ENCODE assay signal across 15 cellular contexts in genomic region chr13:63463782-63464610, GRCh38.
A peak's percentile ranks its signal among the peaks of the same experiment; 100 is the strongest.
DNase-seq lines count a peak whose midpoint lies in the region; ATAC-seq and TF ChIP-seq lines count a peak whose summit lies in the region.
"Had no signal": no experiment of that assay in that cellular context is flagged by ENCODE, and none has a peak within 500 bp of the region (broad histone marks: within the 10 kb centered on the region; RNA-seq: fewer than 3 reads in every experiment).

No MANE protein-coding gene starts in this region.

- no peaks in the 10 kb centered on the region for H3K9me2 ChIP-seq in OCI-LY1 (ENCODE audit: low read depth, low read length)

- H3K4me2 ChIP-seq in OCI-LY1 (ENCODE audit: low read length): no peak overlapping the region

- DNase-seq in GM13977 (ENCODE audit: low spot score): peak; percentile 47
- no peak for DNase-seq in LoVo (ENCODE audit: low spot score)
- no peak for DNase-seq in amniotic stem cell (lab: John Stamatoyannopoulos, UW)
- DNase-seq in NCI-H1105 treated with DMSO at 0.1 percent for 48 hours (lab: John Stamatoyannopoulos, UW): no peak
- no peak for DNase-seq in NCI-H2227 treated with DMSO at 0.1 percent for 48 hours (lab: John Stamatoyannopoulos, UW)
- DNase-seq: activated naive CD8-positive, alpha-beta T cell treated with anti-CD3 and anti-CD28 coated beads for 36 hours; cortex of kidney; NCI-H187 treated with DMSO at 0.1 percent for 48 hours; nephron progenitor cell; OCI-M1; T1000; transverse colon had no signal

- no peaks in the 10 kb centered on the region for H3K79me2 ChIP-seq in OCI-LY1 (ENCODE audit: insufficient read depth, low read length)

- no peaks in the 10 kb centered on the region for H3K4me1 ChIP-seq in OCI-LY1 (ENCODE audit: insufficient read depth, low read length, severe bottlenecking)
- H3K4me1 ChIP-seq: transverse colon had no signal

- no peaks in the 10 kb centered on the region for H3F3A ChIP-seq in OCI-LY1 (ENCODE audit: insufficient read depth, low read length)

- H3K27ac ChIP-seq in OCI-LY1 (ENCODE audit: low read depth, low read length, poor library complexity, severe bottlenecking): peak overlapping the region; percentile 6
- H3K27ac ChIP-seq: transverse colon had no signal

- in situ Hi-C loops in GM13977 (cut with MboI; ENCODE audit: low pct_unique_long_range_greater_than_20kb, low sequenced_read_pairs, unreplicated experiment): no loop called here

- H2AFZ ChIP-seq in OCI-LY1 (ENCODE audit: low read length): no peak overlapping the region

- TF ChIP-seq CTCF in GM13977 (IDR thresholded peaks at IDR 0.05; ENCODE audit: extremely low read depth, insufficient read depth, missing control alignments) (no peak), OCI-LY1 (IDR thresholded peaks at IDR 0.05; ENCODE audit: low read length) (no peak)

- no peaks in the 10 kb centered on the region for H4K20me1 ChIP-seq in OCI-LY1 (ENCODE audit: insufficient read depth, low read length)

- H3K9ac ChIP-seq in OCI-LY1 (ENCODE audit: low read length): no peak overlapping the region

- no peak overlapping the region for H3K4me3 ChIP-seq in OCI-LY1 (ENCODE audit: low read depth, low read length, poor library complexity, severe bottlenecking)
- H3K4me3 ChIP-seq: transverse colon had no signal

- H3K27me3 ChIP-seq in OCI-LY1 (ENCODE audit: insufficient read depth, low read length): no peaks in the 10 kb centered on the region
- H3K27me3 ChIP-seq: transverse colon had no signal

- peaks cover 4% of the 10 kb centered on the region; the same call in 1 of the 2 replicates for H3K9me3 ChIP-seq in OCI-LY1 (ENCODE audit: low read length)
- H3K9me3 ChIP-seq: transverse colon had no signal

- ATAC-seq in GM21390 (IDR thresholded peaks at IDR 0.05; ENCODE audit: unreplicated experiment) (peak; percentile 96), HG03095 (IDR thresholded peaks at IDR 0.05; ENCODE audit: unreplicated experiment) (peak; percentile 88)

- H3K36me3 ChIP-seq in OCI-LY1 (ENCODE audit: insufficient read depth, low read length): no peaks in the 10 kb centered on the region
- H3K36me3 ChIP-seq: transverse colon had no signal
